Comparison of ENCODE assay signal across 25 cellular contexts in genomic region chr2:187878096-187878495, GRCh38.
"Had no signal": no experiment of that assay in that cellular context is flagged by ENCODE, and none has a peak within 500 bp of the region (broad histone marks: within the 10 kb centered on the region; RNA-seq: fewer than 3 reads in every experiment).

No MANE protein-coding gene starts in this region.

- H3K36me3 ChIP-seq: cardiac muscle cell, left ventricle myocardium inferior, prostate gland, right atrium auricular region, tibial artery had no signal

- H3K4me1 ChIP-seq: body of pancreas, left ventricle myocardium inferior, prostate gland, right atrium auricular region, tibial artery had no signal

- H3K4me3 ChIP-seq: body of pancreas, cardiac muscle cell, left ventricle myocardium inferior, prostate gland, right atrium auricular region, tibial artery had no signal

- H3K27ac ChIP-seq: body of pancreas, cardiac muscle cell, left ventricle myocardium inferior, prostate gland, right atrium auricular region, tibial artery had no signal

- H3K27me3 ChIP-seq: body of pancreas, cardiac muscle cell, right atrium auricular region, tibial artery had no signal

- DNase-seq: activated B cell treated with CpG ODN at 0.5 μM for 24 hours; activated CD4-positive, alpha-beta T cell treated with anti-CD3 and anti-CD28 coated beads for 36 hours; activated CD4-positive, alpha-beta T cell treated with anti-CD3 and anti-CD28 coated beads, Interleukin-2, amount 50 U/mL, for 4 hours; activated CD8-positive, alpha-beta memory T cell treated with anti-CD3 and anti-CD28 coated beads for 24 hours; activated CD8-positive, alpha-beta memory T cell treated with anti-CD3 and anti-CD28 coated beads, Interleukin-2, amount 50 U/mL, for 4 hours; activated naive CD4-positive, alpha-beta T cell treated with Interleukin-2 at 50 U/mL for 16 hours; activated naive CD8-positive, alpha-beta T cell treated with anti-CD3 and anti-CD28 coated beads for 36 hours; activated T-cell treated with anti-CD3 and anti-CD28 coated beads, Interleukin-2, amount 50 U/mL, for 24 hours; amygdala; body of pancreas; dermis blood vessel endothelial cell; effector memory CD4-positive, alpha-beta T cell; foreskin fibroblast; kidney glomerular epithelial cell; left ventricle myocardium inferior; midbrain; stimulated activated CD4-positive, alpha-beta T cell treated with anti-CD3 and anti-CD28 coated beads, Interleukin-12 subunit alpha, Interleukin-12 subunit beta, amount 100 ng/mL, for 4 hours; stimulated activated CD4-positive, alpha-beta T cell treated with anti-CD3 and anti-CD28 coated beads, Interleukin-4, amount 100 ng/mL, for 4 hours; stimulated activated naive CD8-positive, alpha-beta T cell treated with anti-CD3 and anti-CD28 coated beads, Interleukin-15, Interleukin-2, amounts not matched to agents 100 U/mL and 50 U/mL, for 24 hours; SW 1271; T-helper 17 cell; tibial artery had no signal

- H3K9me3 ChIP-seq: body of pancreas, left ventricle myocardium inferior, prostate gland, right atrium auricular region, tibial artery had no signal
